ENCODE assay signal across 10 cellular contexts in genomic region chr7:104040666-104041065, GRCh38. TPM values are rescaled to one million over a fixed set of nuclear protein-coding genes. Genes with fewer than 3 reads are reported as not detected.
"Had no signal": no experiment of that assay in that cellular context is flagged by ENCODE, and none has a peak within 500 bp of the region (broad histone marks: within the 10 kb centered on the region; RNA-seq: fewer than 3 reads in every experiment).

No MANE protein-coding gene starts in this region.

- DNase-seq: activated CD4-positive, alpha-beta memory T cell treated with anti-CD3 and anti-CD28 coated beads, Interleukin-2, amount 10 ng/mL, durations not matched to agents 7 days and 5 days; activated CD4-positive, alpha-beta T cell treated with anti-CD3 and anti-CD28 coated beads for 36 hours; activated naive CD4-positive, alpha-beta T cell; gastrocnemius medialis; heart right ventricle; kidney glomerular epithelial cell; retina had no signal

- H3K27me3 ChIP-seq: ascending aorta, gastrocnemius medialis had no signal

- H3K9ac ChIP-seq: parathyroid adenoma had no signal

- H3K36me3 ChIP-seq: ascending aorta, gastrocnemius medialis, heart right ventricle had no signal

- H3K9me3 ChIP-seq: ascending aorta, gastrocnemius medialis had no signal

- H3K4me3 ChIP-seq: ascending aorta, gastrocnemius medialis, heart right ventricle had no signal

- H3K4me1 ChIP-seq: ascending aorta, gastrocnemius medialis, heart right ventricle, parathyroid adenoma had no signal

- H3K27ac ChIP-seq: ascending aorta, gastrocnemius medialis, heart right ventricle, parathyroid adenoma, VCaP had no signal

RNA-seq across cellular contexts. Expression of gene RELN, which starts 51.2 kb away (rescaled TPM):
- total RNA-seq: activated CD4-positive, alpha-beta memory T cell treated with anti-CD3 and anti-CD28 coated beads, Interleukin-2, amount 10 ng/mL, durations not matched to agents 7 days and 5 days; activated CD4-positive, alpha-beta T cell treated with anti-CD3 and anti-CD28 coated beads for 36 hours had no signal
